ENCODE assay signal across 23 cellular contexts in the genomic region with DNA sequence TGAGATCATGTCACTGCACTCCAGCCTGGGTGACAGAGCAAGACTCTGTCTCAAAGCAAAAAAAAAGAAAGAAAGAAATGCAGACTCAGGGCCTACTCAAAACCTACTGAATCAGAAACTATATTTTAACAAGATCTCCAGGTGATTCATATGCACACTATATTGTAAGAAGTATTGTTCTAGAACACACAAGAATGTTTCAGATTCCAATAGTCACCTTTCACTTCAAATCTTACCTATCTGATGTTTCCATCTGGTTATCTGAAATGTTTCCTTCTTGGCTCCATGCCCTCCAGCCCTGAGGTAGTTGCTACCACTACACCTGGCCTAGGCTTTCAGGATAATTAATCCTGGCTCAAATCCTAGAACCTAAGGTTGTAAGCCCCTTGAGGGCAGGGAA.
"Had no signal": no experiment of that assay in that cellular context is flagged by ENCODE, and none has a peak within 500 bp of the region (broad histone marks: within the 10 kb centered on the region; RNA-seq: fewer than 3 reads in every experiment).

No MANE protein-coding gene starts in this region.

- H3K4me1 ChIP-seq: psoas muscle, stomach had no signal

- FAIRE-seq: colon, endothelial cell of umbilical vein, frontal cortex had no signal

- H3K9me3 ChIP-seq: mucosa of descending colon, neutrophil, spleen, thoracic aorta, transverse colon had no signal

- ATAC-seq: heart left ventricle; left lobe of liver; mucosa of descending colon; naive thymus-derived CD8-positive, alpha-beta T cell; psoas muscle; sciatic nerve had no signal

- H3K27ac Mint-ChIP-seq: endodermal cell; naive thymus-derived CD8-positive, alpha-beta T cell had no signal

- H3K36me3 ChIP-seq: heart left ventricle, neutrophil, spleen, stomach, thoracic aorta, transverse colon had no signal

- DNase-seq: effector CD4-positive, alpha-beta T cell; endodermal cell; heart left ventricle; hippocampal formation; kidney glomerular epithelial cell; mucosa of descending colon; naive thymus-derived CD8-positive, alpha-beta T cell; psoas muscle; spleen; stimulated activated CD4-positive, alpha-beta T cell treated with anti-CD3 and anti-CD28 coated beads, Interleukin-15, amount 100 ng/mL, for 24 hours; stimulated activated CD4-positive, alpha-beta T cell treated with anti-CD3 and anti-CD28 coated beads, Interleukin-1b, Interleukin-23, amount 100 ng/mL, for 48 hours; stimulated activated CD4-positive, alpha-beta T cell treated with anti-CD3 and anti-CD28 coated beads, Interleukin-4, amount 100 ng/mL, for 24 hours; stimulated activated naive CD4-positive, alpha-beta T cell; stomach; substantia nigra; transverse colon had no signal

- H3K4me3 Mint-ChIP-seq: endodermal cell; naive thymus-derived CD8-positive, alpha-beta T cell had no signal

- H3K27me3 ChIP-seq: heart left ventricle, spleen, stomach, transverse colon had no signal

- H3K27ac ChIP-seq: heart left ventricle, neutrophil, psoas muscle, spleen, stomach, thoracic aorta, transverse colon had no signal

- H3K4me3 ChIP-seq: heart left ventricle, mucosa of descending colon, psoas muscle, spleen, stomach, thoracic aorta, transverse colon had no signal
